In the genomic region with DNA sequence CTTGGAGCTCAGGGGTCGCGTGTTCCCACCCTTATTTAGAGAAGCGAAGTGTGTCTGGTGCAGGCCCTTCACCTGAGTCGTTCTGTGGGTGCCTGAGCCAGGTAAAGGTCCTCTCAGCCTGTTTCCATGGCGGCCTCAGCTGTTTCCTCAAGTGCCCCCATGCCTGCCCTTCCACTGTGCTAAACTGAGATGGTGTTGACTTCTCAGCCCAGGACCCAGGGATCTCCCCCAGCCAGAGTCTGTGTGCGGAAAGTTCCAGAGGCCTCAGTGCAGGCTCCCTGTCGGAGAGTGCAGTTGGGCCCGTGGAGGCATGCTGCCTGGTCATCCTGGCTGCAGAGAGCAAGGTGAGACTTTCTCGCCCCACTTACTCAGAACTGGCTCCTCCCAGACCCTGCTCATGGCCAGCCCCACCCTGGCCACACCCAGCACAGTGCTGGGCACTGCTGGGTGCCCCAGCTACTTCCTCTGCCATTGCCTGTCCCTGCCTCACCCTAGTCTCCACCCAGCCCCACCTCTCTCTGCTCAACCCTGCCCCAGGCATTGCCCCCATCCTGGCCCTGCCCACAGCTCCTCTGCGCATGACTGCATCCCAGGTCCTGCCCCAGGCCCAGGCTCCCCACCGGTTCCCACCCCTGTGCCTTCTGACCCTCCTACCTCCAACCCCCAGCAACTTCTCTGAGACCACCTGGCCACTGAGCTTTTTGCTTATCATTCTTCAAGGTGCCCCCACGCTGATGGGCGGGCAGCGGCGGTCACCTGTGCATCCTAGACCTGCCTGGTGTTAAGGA, we compare ENCODE assay signal across 19 cellular contexts. TPM values are rescaled to one million over a fixed set of nuclear protein-coding genes. Genes with fewer than 3 reads are reported as not detected.
A peak's percentile ranks its signal among the peaks of the same experiment; 100 is the strongest.
DNase-seq lines count a peak whose midpoint lies in the region; ATAC-seq and TF ChIP-seq lines count a peak whose summit lies in the region.
"Had no signal": no experiment of that assay in that cellular context is flagged by ENCODE, and none has a peak within 500 bp of the region (broad histone marks: within the 10 kb centered on the region; RNA-seq: fewer than 3 reads in every experiment).

No MANE protein-coding gene starts in this region.

- no peaks in the 10 kb centered on the region for H3K9me3 Mint-ChIP-seq in T-helper 2 cell treated with Interferon-gamma antibody and Interleukin-4, amounts not matched to agents 5 μg/mL and 100 μg/mL, for 36 hours
- no peaks in the 10 kb centered on the region for H3K9me3 Mint-ChIP-seq in CD4-positive, alpha-beta T cell
- H3K9me3 Mint-ChIP-seq in activated naive CD8-positive, alpha-beta T cell treated with anti-CD3 and anti-CD28 coated beads, Interleukin-2, amount 50 U/mL, for 24 hours = no peaks in the 10 kb centered on the region
- H3K9me3 Mint-ChIP-seq: mesothelial cell of epicardium had no signal

- H4K5ac ChIP-seq in mesendoderm (ENCODE audit: low read length) = no peak overlapping the region

- ATAC-seq in CD4-positive, alpha-beta T cell (ENCODE audit: poor library complexity) = no peak
- no peak for ATAC-seq in activated naive CD8-positive, alpha-beta T cell treated with anti-CD3 and anti-CD28 coated beads, Interleukin-2, amount 50 U/mL, for 24 hours
- ATAC-seq in GM18909 (IDR thresholded peaks at IDR 0.05; ENCODE audit: poor library complexity, unreplicated experiment) = no peak
- no peak for ATAC-seq in HG03469 (IDR thresholded peaks at IDR 0.05; ENCODE audit: unreplicated experiment)

- intact Hi-C loops in CD4-positive, alpha-beta T cell (cut with DNase I, micrococcal nuclease) = no loop called here

- no peak overlapping the region for H3K18ac ChIP-seq in mesendoderm (ENCODE audit: low read length)

- H3K9ac ChIP-seq in mesendoderm (ENCODE audit: low read length) = no peak overlapping the region

- H3K27ac ChIP-seq in CD4-positive, alpha-beta T cell (ENCODE audit: low read depth, low read length) = no peak overlapping the region
- no peak overlapping the region for H3K27ac ChIP-seq in mesendoderm (ENCODE audit: low read depth, low read length)
- H3K27ac ChIP-seq: PC-9, SJSA1, tibial artery had no signal

- no peaks in the 10 kb centered on the region for H3K9me3 ChIP-seq in CD4-positive, alpha-beta T cell (ENCODE audit: control insufficient read depth, low read length)
- H3K9me3 ChIP-seq: SJSA1, tibial artery had no signal

- H3K79me1 ChIP-seq in mesendoderm (ENCODE audit: low read length) = no peaks in the 10 kb centered on the region

- peak overlapping the region; percentile 9 for H3K4me3 Mint-ChIP-seq in T-helper 2 cell treated with Interferon-gamma antibody and Interleukin-4, amounts not matched to agents 5 μg/mL and 100 μg/mL, for 36 hours
- H3K4me3 Mint-ChIP-seq in CD4-positive, alpha-beta T cell = no peak overlapping the region
- no peak overlapping the region for H3K4me3 Mint-ChIP-seq in activated naive CD8-positive, alpha-beta T cell treated with anti-CD3 and anti-CD28 coated beads, Interleukin-2, amount 50 U/mL, for 24 hours
- H3K4me3 Mint-ChIP-seq: mesothelial cell of epicardium had no signal

- H3K4ac ChIP-seq in mesendoderm (ENCODE audit: low read depth, low read length) = no peak overlapping the region

- POLR2A ChIA-PET in CD4-positive, alpha-beta T cell (lab: Charles Lee) = interaction anchor here (1.0 to 1.3 kb wide), 3 partner anchors 9 to 41 kb away, joined by 3 to 4 read pairs (median 3); no protein-coding TSS in a partner anchor

- no peaks in the 10 kb centered on the region for H3K79me2 ChIP-seq in mesendoderm (ENCODE audit: control insufficient read depth, insufficient read depth, low read length)

- no peak overlapping the region for H3K4me2 ChIP-seq in mesendoderm (ENCODE audit: low read length)
- H3K4me2 ChIP-seq: PC-9 had no signal

- H3K27me3 ChIP-seq in CD4-positive, alpha-beta T cell (ENCODE audit: control insufficient read depth, insufficient read depth, low read length) = no peaks in the 10 kb centered on the region
- no peaks in the 10 kb centered on the region for H3K27me3 ChIP-seq in mesendoderm (ENCODE audit: insufficient read depth, low read length, poor library complexity)
- H3K27me3 ChIP-seq: SJSA1, tibial artery had no signal

- no peak for TF ChIP-seq CTCF in CD4-positive, alpha-beta T cell (IDR thresholded peaks at IDR 0.05)

- no CpG with 5 or more reads among the region's 15 CpGs for WGBS in mesendoderm (ENCODE audit: extremely low coverage, insufficient coverage, low lambda C conversion rate)

- peak overlapping the region; percentile 15 for H3K56ac ChIP-seq in mesendoderm (ENCODE audit: low read length)

- no peaks in the 10 kb centered on the region for H3K27me3 Mint-ChIP-seq in T-helper 2 cell treated with Interferon-gamma antibody and Interleukin-4, amounts not matched to agents 5 μg/mL and 100 μg/mL, for 36 hours (ENCODE audit: low read depth)
- no peaks in the 10 kb centered on the region for H3K27me3 Mint-ChIP-seq in CD4-positive, alpha-beta T cell
- no peaks in the 10 kb centered on the region for H3K27me3 Mint-ChIP-seq in activated naive CD8-positive, alpha-beta T cell treated with anti-CD3 and anti-CD28 coated beads, Interleukin-2, amount 50 U/mL, for 24 hours

- no peak overlapping the region for H2AK5ac ChIP-seq in mesendoderm (ENCODE audit: low read length)

- no peaks in the 10 kb centered on the region for H3K4me1 ChIP-seq in mesendoderm (ENCODE audit: control insufficient read depth, low read depth, low read length)
- H3K4me1 ChIP-seq: tibial artery had no signal

- no peak overlapping the region for H4K8ac ChIP-seq in mesendoderm (ENCODE audit: low read depth, low read length)

- no peak overlapping the region for H2BK15ac ChIP-seq in mesendoderm (replicated peaks; ENCODE audit: low read depth)

- no peak overlapping the region for H2BK5ac ChIP-seq in mesendoderm (ENCODE audit: low read length)

- CTCF ChIA-PET in CD4-positive, alpha-beta T cell (lab: Charles Lee) = no interaction called here

- peaks cover 5% of the 10 kb centered on the region for H3K36me3 ChIP-seq in mesendoderm (ENCODE audit: control insufficient read depth, insufficient read depth, low read length)

- peak overlapping the region; percentile 52 for H3K27ac Mint-ChIP-seq in T-helper 2 cell treated with Interferon-gamma antibody and Interleukin-4, amounts not matched to agents 5 μg/mL and 100 μg/mL, for 36 hours
- H3K27ac Mint-ChIP-seq in CD4-positive, alpha-beta T cell = peak overlapping the region; percentile 42
- H3K27ac Mint-ChIP-seq in activated naive CD8-positive, alpha-beta T cell treated with anti-CD3 and anti-CD28 coated beads, Interleukin-2, amount 50 U/mL, for 24 hours = peak overlapping the region; percentile 56
- H3K27ac Mint-ChIP-seq: mesothelial cell of epicardium had no signal

- no peak overlapping the region for H3K4me3 ChIP-seq in mesendoderm (ENCODE audit: low read length)
- H3K4me3 ChIP-seq: GM12878, PC-9, SJSA1, tibial artery had no signal

- no peak overlapping the region for H2BK120ac ChIP-seq in mesendoderm (ENCODE audit: low read depth, low read length)

- peaks cover 71% of the 10 kb centered on the region for H3K36me3 Mint-ChIP-seq in T-helper 2 cell treated with Interferon-gamma antibody and Interleukin-4, amounts not matched to agents 5 μg/mL and 100 μg/mL, for 36 hours (ENCODE audit: low read depth)
- peaks cover 98% of the 10 kb centered on the region for H3K36me3 Mint-ChIP-seq in CD4-positive, alpha-beta T cell (ENCODE audit: low read depth)
- H3K36me3 Mint-ChIP-seq in activated naive CD8-positive, alpha-beta T cell treated with anti-CD3 and anti-CD28 coated beads, Interleukin-2, amount 50 U/mL, for 24 hours (ENCODE audit: low read depth) = peaks cover 28% of the 10 kb centered on the region

- DNase-seq in T-helper 2 cell treated with Interferon-gamma antibody and Interleukin-4, amounts not matched to agents 5 μg/mL and 100 μg/mL, for 36 hours (ENCODE audit: low spot score) = no peak
- no peak for DNase-seq in T-helper 2 cell
- DNase-seq in CD4-positive, alpha-beta T cell = no peak
- DNase-seq in activated naive CD8-positive, alpha-beta T cell treated with anti-CD3 and anti-CD28 coated beads, Interleukin-2, amount 50 U/mL, for 24 hours = no peak
- DNase-seq in mesendoderm = no peak
- no peak for DNase-seq in stimulated activated CD8-positive, alpha-beta memory T cell treated with anti-CD3 and anti-CD28 coated beads, Interleukin-4, amount 100 ng/mL, for 48 hours
- DNase-seq: 8988T; activated CD4-positive, alpha-beta T cell treated with anti-CD3 and anti-CD28 coated beads, Interleukin-2, amount 50 U/mL, for 1 hour; DMS 273 treated with DMSO at 0.1 percent for 48 hours; GF-D8; islet precursor cell; NCI-H69; PC-9 had no signal

- H3K23ac ChIP-seq in mesendoderm (ENCODE audit: low read length) = no peak overlapping the region

- H3K4me1 Mint-ChIP-seq in T-helper 2 cell treated with Interferon-gamma antibody and Interleukin-4, amounts not matched to agents 5 μg/mL and 100 μg/mL, for 36 hours (ENCODE audit: low read depth) = peaks cover 8% of the 10 kb centered on the region
- peaks cover 31% of the 10 kb centered on the region for H3K4me1 Mint-ChIP-seq in CD4-positive, alpha-beta T cell (ENCODE audit: low read depth)
- peaks cover 10% of the 10 kb centered on the region for H3K4me1 Mint-ChIP-seq in activated naive CD8-positive, alpha-beta T cell treated with anti-CD3 and anti-CD28 coated beads, Interleukin-2, amount 50 U/mL, for 24 hours
- H3K4me1 Mint-ChIP-seq: mesothelial cell of epicardium had no signal

RNA-seq across cellular contexts. Expression of a gene that starts 20.3 kb away (rescaled TPM):
- under 1 TPM; 0.08 to 0.14 TPM for total RNA-seq in CD4-positive, alpha-beta T cell
- polyA plus RNA-seq in mesendoderm (2013, experiment 1 of 2) = 2.1 TPM
- 2.0 TPM for polyA plus RNA-seq in mesendoderm (2013, experiment 2 of 2)
- total RNA-seq: GM12878 had no signal
- polyA plus RNA-seq: GM12878 had no signal

RNA-seq across cellular contexts. Expression of a gene that starts 43.1 kb away (rescaled TPM):
- total RNA-seq in CD4-positive, alpha-beta T cell = 100 to 1,000 TPM; 104 to 105 TPM
- 71.6 TPM for polyA plus RNA-seq in mesendoderm (2013, experiment 1 of 2)
- 76.3 TPM for polyA plus RNA-seq in mesendoderm (2013, experiment 2 of 2)
